Comparison of ENCODE assay signal across 1 cellular context in the genomic region with DNA sequence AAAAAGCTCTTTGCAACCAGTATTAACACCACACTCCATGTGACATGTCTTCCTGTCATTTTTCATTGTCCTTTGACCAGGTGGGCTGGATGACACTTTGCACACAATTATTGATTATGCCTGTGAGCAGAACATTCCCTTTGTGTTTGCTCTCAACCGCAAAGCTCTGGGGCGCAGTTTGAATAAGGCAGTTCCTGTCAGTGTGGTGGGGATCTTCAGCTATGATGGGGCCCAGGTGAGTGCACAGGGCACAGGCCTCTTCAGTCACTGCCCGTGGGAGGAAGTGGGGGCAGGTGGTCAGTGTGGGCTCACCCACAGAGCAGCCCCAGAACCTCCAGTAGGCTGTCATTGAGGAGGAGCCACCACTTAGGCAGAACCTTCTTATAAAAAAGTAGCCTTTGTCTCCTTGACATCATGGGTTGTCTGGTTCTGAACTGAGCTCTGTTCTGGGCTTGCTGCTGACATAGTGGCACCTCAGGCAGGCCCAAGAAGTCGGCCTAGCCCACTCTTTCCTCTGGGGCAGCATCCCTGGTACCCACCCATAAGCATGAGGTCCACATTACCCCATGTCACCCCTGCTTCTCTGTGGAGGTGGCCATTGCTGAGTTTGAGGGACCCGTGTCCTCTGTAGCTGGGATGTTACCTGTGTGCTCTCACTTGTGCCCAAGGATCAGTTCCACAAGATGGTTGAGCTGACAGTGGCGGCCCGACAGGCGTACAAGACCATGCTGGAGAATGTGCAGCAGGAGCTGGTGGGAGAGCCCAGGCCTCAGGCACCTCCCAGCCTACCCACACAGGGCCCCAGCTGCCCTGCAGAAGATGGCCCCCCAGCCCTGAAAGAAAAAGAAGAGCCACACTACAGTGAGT.
TF ChIP-seq lines count a peak whose summit lies in the region.

No MANE protein-coding gene starts in this region.

TF ChIP-seq in HepG2, 621 proteins besides CTCF, POLR2A, EP300 and RAD21 (continued from another document and continues in another):
- TF ChIP-seq ZNF501 (CRISPR knock-in tag; IDR thresholded peaks at IDR 0.05) (peak; percentile 71; the same call in 1 of the 2 replicates), ZNF205 (CRISPR knock-in tag; IDR thresholded peaks at IDR 0.05) (peak; percentile 91), BRCA1 (CRISPR knock-in tag; IDR thresholded peaks at IDR 0.05) (0 out of 2 replicates have a peak, but pooled peaks have one; percentile 40), CEBPG (CRISPR knock-in tag; IDR thresholded peaks at IDR 0.05) (peak; percentile 59), TEAD2 (CRISPR knock-in tag; IDR thresholded peaks at IDR 0.05) (no peak), FOSL2 (CRISPR knock-in tag; IDR thresholded peaks at IDR 0.05) (peak; percentile 90), ZNF652 (CRISPR knock-in tag; IDR thresholded peaks at IDR 0.05; ENCODE audit: borderline replicate concordance, low read depth) (peak; percentile 49; the same call in 1 of the 2 replicates), KMT2B (CRISPR knock-in tag; IDR thresholded peaks at IDR 0.05) (peak; percentile 35; the same call in 1 of the 2 replicates), NR2F2 (IDR thresholded peaks at IDR 0.05; ENCODE audit: borderline replicate concordance, low read depth) (peak; percentile 91), ZNF460 (CRISPR knock-in tag; IDR thresholded peaks at IDR 0.05; ENCODE audit: borderline replicate concordance) (peak; percentile 52; the same call in 1 of the 2 replicates), SOX5 (CRISPR knock-in tag; IDR thresholded peaks at IDR 0.05; ENCODE audit: borderline replicate concordance) (peak; percentile 98), ATF7-NPFF (CRISPR knock-in tag; IDR thresholded peaks at IDR 0.05; ENCODE audit: low read depth) (0 out of 2 replicates have a peak, but pooled peaks have one; percentile 39), CBFB (CRISPR knock-in tag; IDR thresholded peaks at IDR 0.05) (peak; percentile 100), NAIF1 (CRISPR knock-in tag; IDR thresholded peaks at IDR 0.05; ENCODE audit: borderline replicate concordance) (no peak), ERF (CRISPR knock-in tag; IDR thresholded peaks at IDR 0.05) (peak; percentile 83), BCL6 (CRISPR knock-in tag; IDR thresholded peaks at IDR 0.05) (peak; percentile 79), ZNF12 (CRISPR knock-in tag; IDR thresholded peaks at IDR 0.05) (peak; percentile 24; the same call in 1 of the 2 replicates), GATAD2A (CRISPR knock-in tag; IDR thresholded peaks at IDR 0.05) (peak; percentile 99), ZNF24 (IDR thresholded peaks at IDR 0.05) (no peak), XRCC5 (optimal IDR thresholded peaks at IDR 0.05; ENCODE audit: low read length) (no peak), ZNF7 (CRISPR knock-in tag; IDR thresholded peaks at IDR 0.05) (no peak), ZBTB21 (CRISPR knock-in tag; IDR thresholded peaks at IDR 0.05) (peak; percentile 63), RFXANK (CRISPR knock-in tag; IDR thresholded peaks at IDR 0.05) (no peak), ARHGAP35 (CRISPR knock-in tag; IDR thresholded peaks at IDR 0.05; ENCODE audit: borderline replicate concordance) (0 out of 2 replicates have a peak, but pooled peaks have one; percentile 27), HMG20B (CRISPR knock-in tag; conservative IDR thresholded peaks at IDR 0.05) (peak; percentile 69; the same call in 1 of the 2 replicates), ZFP36L1 (CRISPR knock-in tag; IDR thresholded peaks at IDR 0.05) (0 out of 2 replicates have a peak, but pooled peaks have one; percentile 60), RBAK (CRISPR knock-in tag; IDR thresholded peaks at IDR 0.05) (no peak; the same call in 1 of the 2 replicates), KMT2A (CRISPR knock-in tag; IDR thresholded peaks at IDR 0.05) (peak; percentile 73; the same call in 1 of the 2 replicates), ESRRA (CRISPR knock-in tag; IDR thresholded peaks at IDR 0.05; ENCODE audit: low read depth) (peak; percentile 50; the same call in 1 of the 2 replicates), TBL1XR1 (IDR thresholded peaks at IDR 0.05; ENCODE audit: borderline replicate concordance, low read length, partially characterized antibody) (peak; percentile 27), REPIN1 (CRISPR knock-in tag; IDR thresholded peaks at IDR 0.05; ENCODE audit: borderline replicate concordance, low read depth) (peak; percentile 92; the same call in 1 of the 2 replicates), ZNF143 (CRISPR knock-in tag; IDR thresholded peaks at IDR 0.05) (no peak), ZNF547 (CRISPR knock-in tag; IDR thresholded peaks at IDR 0.05) (0 out of 2 replicates have a peak, but pooled peaks have one; percentile 26)
- TF ChIP-seq, protein P1, sequence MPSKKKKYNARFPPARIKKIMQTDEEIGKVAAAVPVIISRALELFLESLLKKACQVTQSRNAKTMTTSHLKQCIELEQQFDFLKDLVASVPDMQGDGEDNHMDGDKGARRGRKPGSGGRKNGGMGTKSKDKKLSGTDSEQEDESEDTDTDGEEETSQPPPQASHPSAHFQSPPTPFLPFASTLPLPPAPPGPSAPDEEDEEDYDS (CRISPR knock-in tag; IDR thresholded peaks at IDR 0.05): peak; percentile 61; the same call in 1 of the 2 replicates
- TF ChIP-seq, protein P2, sequence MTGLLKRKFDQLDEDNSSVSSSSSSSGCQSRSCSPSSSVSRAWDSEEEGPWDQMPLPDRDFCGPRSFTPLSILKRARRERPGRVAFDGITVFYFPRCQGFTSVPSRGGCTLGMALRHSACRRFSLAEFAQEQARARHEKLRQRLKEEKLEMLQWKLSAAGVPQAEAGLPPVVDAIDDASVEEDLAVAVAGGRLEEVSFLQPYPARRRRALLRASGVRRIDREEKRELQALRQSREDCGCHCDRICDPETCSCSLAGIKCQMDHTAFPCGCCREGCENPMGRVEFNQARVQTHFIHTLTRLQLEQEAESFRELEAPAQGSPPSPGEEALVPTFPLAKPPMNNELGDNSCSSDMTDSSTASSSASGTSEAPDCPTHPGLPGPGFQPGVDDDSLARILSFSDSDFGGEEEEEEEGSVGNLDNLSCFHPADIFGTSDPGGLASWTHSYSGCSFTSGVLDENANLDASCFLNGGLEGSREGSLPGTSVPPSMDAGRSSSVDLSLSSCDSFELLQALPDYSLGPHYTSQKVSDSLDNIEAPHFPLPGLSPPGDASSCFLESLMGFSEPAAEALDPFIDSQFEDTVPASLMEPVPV (CRISPR knock-in tag; IDR thresholded peaks at IDR 0.05): 0 out of 2 replicates have a peak, but pooled peaks have one; percentile 18
- TF ChIP-seq, protein P3, sequence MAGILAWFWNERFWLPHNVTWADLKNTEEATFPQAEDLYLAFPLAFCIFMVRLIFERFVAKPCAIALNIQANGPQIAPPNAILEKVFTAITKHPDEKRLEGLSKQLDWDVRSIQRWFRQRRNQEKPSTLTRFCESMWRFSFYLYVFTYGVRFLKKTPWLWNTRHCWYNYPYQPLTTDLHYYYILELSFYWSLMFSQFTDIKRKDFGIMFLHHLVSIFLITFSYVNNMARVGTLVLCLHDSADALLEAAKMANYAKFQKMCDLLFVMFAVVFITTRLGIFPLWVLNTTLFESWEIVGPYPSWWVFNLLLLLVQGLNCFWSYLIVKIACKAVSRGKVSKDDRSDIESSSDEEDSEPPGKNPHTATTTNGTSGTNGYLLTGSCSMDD (CRISPR knock-in tag; IDR thresholded peaks at IDR 0.05): no peak
- TF ChIP-seq, protein P4, sequence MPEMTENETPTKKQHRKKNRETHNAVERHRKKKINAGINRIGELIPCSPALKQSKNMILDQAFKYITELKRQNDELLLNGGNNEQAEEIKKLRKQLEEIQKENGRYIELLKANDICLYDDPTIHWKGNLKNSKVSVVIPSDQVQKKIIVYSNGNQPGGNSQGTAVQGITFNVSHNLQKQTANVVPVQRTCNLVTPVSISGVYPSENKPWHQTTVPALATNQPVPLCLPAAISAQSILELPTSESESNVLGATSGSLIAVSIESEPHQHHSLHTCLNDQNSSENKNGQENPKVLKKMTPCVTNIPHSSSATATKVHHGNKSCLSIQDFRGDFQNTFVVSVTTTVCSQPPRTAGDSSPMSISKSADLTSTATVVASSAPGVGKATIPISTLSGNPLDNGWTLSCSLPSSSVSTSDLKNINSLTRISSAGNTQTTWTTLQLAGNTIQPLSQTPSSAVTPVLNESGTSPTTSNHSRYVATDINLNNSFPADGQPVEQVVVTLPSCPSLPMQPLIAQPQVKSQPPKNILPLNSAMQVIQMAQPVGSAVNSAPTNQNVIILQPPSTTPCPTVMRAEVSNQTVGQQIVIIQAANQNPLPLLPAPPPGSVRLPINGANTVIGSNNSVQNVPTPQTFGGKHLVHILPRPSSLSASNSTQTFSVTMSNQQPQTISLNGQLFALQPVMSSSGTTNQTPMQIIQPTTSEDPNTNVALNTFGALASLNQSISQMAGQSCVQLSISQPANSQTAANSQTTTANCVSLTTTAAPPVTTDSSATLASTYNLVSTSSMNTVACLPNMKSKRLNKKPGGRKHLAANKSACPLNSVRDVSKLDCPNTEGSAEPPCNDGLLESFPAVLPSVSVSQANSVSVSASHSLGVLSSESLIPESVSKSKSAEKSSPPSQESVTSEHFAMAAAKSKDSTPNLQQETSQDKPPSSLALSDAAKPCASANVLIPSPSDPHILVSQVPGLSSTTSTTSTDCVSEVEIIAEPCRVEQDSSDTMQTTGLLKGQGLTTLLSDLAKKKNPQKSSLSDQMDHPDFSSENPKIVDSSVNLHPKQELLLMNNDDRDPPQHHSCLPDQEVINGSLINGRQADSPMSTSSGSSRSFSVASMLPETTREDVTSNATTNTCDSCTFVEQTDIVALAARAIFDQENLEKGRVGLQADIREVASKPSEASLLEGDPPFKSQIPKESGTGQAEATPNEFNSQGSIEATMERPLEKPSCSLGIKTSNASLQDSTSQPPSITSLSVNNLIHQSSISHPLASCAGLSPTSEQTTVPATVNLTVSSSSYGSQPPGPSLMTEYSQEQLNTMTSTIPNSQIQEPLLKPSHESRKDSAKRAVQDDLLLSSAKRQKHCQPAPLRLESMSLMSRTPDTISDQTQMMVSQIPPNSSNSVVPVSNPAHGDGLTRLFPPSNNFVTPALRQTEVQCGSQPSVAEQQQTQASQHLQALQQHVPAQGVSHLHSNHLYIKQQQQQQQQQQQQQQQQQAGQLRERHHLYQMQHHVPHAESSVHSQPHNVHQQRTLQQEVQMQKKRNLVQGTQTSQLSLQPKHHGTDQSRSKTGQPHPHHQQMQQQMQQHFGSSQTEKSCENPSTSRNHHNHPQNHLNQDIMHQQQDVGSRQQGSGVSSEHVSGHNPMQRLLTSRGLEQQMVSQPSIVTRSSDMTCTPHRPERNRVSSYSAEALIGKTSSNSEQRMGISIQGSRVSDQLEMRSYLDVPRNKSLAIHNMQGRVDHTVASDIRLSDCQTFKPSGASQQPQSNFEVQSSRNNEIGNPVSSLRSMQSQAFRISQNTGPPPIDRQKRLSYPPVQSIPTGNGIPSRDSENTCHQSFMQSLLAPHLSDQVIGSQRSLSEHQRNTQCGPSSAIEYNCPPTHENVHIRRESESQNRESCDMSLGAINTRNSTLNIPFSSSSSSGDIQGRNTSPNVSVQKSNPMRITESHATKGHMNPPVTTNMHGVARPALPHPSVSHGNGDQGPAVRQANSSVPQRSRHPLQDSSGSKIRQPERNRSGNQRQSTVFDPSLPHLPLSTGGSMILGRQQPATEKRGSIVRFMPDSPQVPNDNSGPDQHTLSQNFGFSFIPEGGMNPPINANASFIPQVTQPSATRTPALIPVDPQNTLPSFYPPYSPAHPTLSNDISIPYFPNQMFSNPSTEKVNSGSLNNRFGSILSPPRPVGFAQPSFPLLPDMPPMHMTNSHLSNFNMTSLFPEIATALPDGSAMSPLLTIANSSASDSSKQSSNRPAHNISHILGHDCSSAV (CRISPR knock-in tag; IDR thresholded peaks at IDR 0.05; ENCODE audit: borderline replicate concordance): no peak
- TF ChIP-seq, protein P5, sequence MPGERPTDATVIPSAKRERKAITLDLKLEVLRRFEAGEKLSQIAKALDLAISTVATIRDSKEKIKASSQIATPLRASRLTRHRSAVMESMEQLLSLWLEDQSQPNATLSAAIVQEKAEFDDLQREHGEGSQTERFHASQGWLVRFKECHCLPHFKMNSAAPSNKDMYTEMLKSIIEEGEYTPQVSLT (CRISPR knock-in tag; IDR thresholded peaks at IDR 0.05; ENCODE audit: borderline replicate concordance, low read depth): no peak
- TF ChIP-seq, protein P6, sequence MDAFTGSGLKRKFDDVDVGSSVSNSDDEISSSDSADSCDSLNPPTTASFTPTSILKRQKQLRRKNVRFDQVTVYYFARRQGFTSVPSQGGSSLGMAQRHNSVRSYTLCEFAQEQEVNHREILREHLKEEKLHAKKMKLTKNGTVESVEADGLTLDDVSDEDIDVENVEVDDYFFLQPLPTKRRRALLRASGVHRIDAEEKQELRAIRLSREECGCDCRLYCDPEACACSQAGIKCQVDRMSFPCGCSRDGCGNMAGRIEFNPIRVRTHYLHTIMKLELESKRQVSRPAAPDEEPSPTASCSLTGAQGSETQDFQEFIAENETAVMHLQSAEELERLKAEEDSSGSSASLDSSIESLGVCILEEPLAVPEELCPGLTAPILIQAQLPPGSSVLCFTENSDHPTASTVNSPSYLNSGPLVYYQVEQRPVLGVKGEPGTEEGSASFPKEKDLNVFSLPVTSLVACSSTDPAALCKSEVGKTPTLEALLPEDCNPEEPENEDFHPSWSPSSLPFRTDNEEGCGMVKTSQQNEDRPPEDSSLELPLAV (CRISPR knock-in tag; conservative IDR thresholded peaks at IDR 0.05; ENCODE audit: low read depth): no peak
- TF ChIP-seq, protein P7, sequence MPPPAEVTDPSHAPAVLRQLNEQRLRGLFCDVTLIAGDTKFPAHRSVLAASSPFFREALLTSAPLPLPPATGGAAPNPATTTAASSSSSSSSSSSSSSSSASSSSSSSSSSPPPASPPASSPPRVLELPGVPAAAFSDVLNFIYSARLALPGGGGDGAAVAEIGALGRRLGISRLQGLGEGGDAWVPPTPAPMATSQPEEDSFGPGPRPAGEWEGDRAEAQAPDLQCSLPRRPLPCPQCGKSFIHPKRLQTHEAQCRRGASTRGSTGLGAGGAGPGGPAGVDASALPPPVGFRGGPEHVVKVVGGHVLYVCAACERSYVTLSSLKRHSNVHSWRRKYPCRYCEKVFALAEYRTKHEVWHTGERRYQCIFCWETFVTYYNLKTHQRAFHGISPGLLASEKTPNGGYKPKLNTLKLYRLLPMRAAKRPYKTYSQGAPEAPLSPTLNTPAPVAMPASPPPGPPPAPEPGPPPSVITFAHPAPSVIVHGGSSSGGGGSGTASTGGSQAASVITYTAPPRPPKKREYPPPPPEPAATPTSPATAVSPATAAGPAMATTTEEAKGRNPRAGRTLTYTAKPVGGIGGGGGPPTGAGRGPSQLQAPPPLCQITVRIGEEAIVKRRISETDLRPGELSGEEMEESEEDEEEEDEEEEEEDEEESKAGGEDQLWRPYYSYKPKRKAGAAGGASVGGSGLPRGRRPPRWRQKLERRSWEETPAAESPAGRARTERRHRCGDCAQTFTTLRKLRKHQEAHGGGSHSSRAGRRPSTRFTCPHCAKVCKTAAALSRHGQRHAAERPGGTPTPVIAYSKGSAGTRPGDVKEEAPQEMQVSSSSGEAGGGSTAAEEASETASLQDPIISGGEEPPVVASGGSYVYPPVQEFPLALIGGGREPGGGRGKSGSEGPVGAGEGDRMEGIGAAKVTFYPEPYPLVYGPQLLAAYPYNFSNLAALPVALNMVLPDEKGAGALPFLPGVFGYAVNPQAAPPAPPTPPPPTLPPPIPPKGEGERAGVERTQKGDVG (CRISPR knock-in tag; IDR thresholded peaks at IDR 0.05; ENCODE audit: borderline replicate concordance): 0 out of 2 replicates have a peak, but pooled peaks have one; percentile 6
